8 cellular contexts compared by ENCODE assay signal in genomic region chr20:62065669-62066338, GRCh38. TPM values are rescaled to one million over a fixed set of nuclear protein-coding genes. Genes with fewer than 3 reads are reported as not detected.
DNase-seq lines count a peak whose midpoint lies in the region; ATAC-seq, FAIRE-seq and TF ChIP-seq lines count a peak whose summit lies in the region.

TAF4 (minus strand) TSS chr20:62065881; CDS start chr20:62065810, 71 bp downstream.

- TF ChIP-seq CTCF in A549 (IDR thresholded peaks at IDR 0.05), result no peak
- TF ChIP-seq CTCF in kidney (IDR thresholded peaks at IDR 0.05; ENCODE audit: borderline replicate concordance, extremely low read depth, insufficient read depth), result no peak

- FAIRE-seq in A549 (lab: Jason Lieb, UNC) (no peak), kidney (lab: Jason Lieb, UNC) (no peak)

- H3K4me3 ChIP-seq in A549 (peak within 1 kb of the TSS; percentile 89), kidney (ENCODE audit: low read length in 2 of 2) (peak within 1 kb of the TSS; percentile 54 to 62)

- H3K9me3 ChIP-seq in A549 (peaks cover 8% of the 10 kb centered on the region; the same call in 1 of the 3 replicates), kidney (ENCODE audit: control insufficient read depth in 1 of 2, low read length in 2 of 2) (no peaks in the 10 kb centered on the region)

- DNase-seq in A549 (ENCODE audit: low read depth in 1 of 2, low spot score in 1 of 2) (peak; percentile 72 to 85), NCI-H2196 (lab: John Stamatoyannopoulos, UW; ENCODE audit: unreplicated experiment) (peak; percentile 77), kidney (peak; percentile 92)
- DNase-seq in activated CD4-positive, CD25-positive, alpha-beta regulatory T cell treated with anti-CD3 and anti-CD28 coated beads, Interleukin-2, amount 50 U/mL, for 16 hours (ENCODE audit: low read depth, low spot score), result peak; percentile 63
- peak; percentile 82 for DNase-seq in central memory CD4-positive, alpha-beta T cell
- peak; percentile 79 for DNase-seq in stimulated activated CD4-positive, alpha-beta T cell treated with anti-CD3 and anti-CD28 coated beads, Interleukin-15, amount 100 ng/mL, for 24 hours

- no peak for TF ChIP-seq RAD21 in A549 (conservative IDR thresholded peaks at IDR 0.05 in 1 of 2, IDR thresholded peaks at IDR 0.05 in 1 of 2)

- H3K9ac ChIP-seq in kidney (ENCODE audit: low read length in 2 of 2), result peak within 1 kb of the TSS; percentile 41 to 75

- H3K4me2 ChIP-seq in A549, result peak within 1 kb of the TSS; percentile 97

- no peak for TF ChIP-seq EP300 in A549 (IDR thresholded peaks at IDR 0.05)

- CTCF ChIA-PET in A549 (lab: Yijun Ruan, JAX), result interaction anchor here (2.3 kb wide), 1 partner anchor 56 kb away, joined by 7 read pairs; the partner anchor contains the start of gene LSM14B

- peak; percentile 94 for TF ChIP-seq POLR2A in A549 (IDR thresholded peaks at IDR 0.05; ENCODE audit: low read length)

- intact Hi-C loops in kidney (cut with DNase I), result loop anchor here (10.0 kb wide), 1 partner anchor 69 kb away; no protein-coding TSS in a partner anchor

- peaks cover 20% of the 10 kb centered on the region for H3K4me1 ChIP-seq in A549
- peaks cover 18 to 38% of the 10 kb centered on the region in 2 donors for H3K4me1 ChIP-seq in kidney (ENCODE audit: control insufficient read depth in 1 of 2, insufficient read depth in 1 of 2, low read depth in 1 of 2, low read length in 2 of 2)

- POLR2A ChIA-PET in A549 (lab: Yijun Ruan, JAX), result interaction anchor here (1.0 to 2.0 kb wide), 6 partner anchors 21 to 77 kb away, joined by 3 to 37 read pairs (median 6); partner anchors contain the start of genes LSM14B, PSMA7 and SS18L1

- peak; percentile 70 to 75 for ATAC-seq in A549
- peak; percentile 62 for ATAC-seq in GM18520 (IDR thresholded peaks at IDR 0.05; ENCODE audit: unreplicated experiment)
- ATAC-seq in HG03045 (IDR thresholded peaks at IDR 0.05; ENCODE audit: unreplicated experiment), result peak; percentile 73

- peaks cover 0 to 5% of the 10 kb centered on the region in 2 donors for H3K36me3 ChIP-seq in kidney (ENCODE audit: control insufficient read depth in 1 of 2, insufficient read depth in 2 of 2, low read length in 2 of 2)

- 5% methylated on average over 13 of the region's 117 CpGs for WGBS in A549 (ENCODE audit: missing lambda C conversion rate)

- H3K27ac ChIP-seq in A549, result peak within 1 kb of the TSS; percentile 97 to 99
- H3K27ac ChIP-seq in kidney (ENCODE audit: low read depth in 2 of 2, low read length in 2 of 2), result peak within 1 kb of the TSS; percentile 83 to 86

TF ChIP-seq in A549, 52 proteins besides CTCF, POLR2A, EP300 and RAD21:
- no peak for TF ChIP-seq RCOR1 (IDR thresholded peaks at IDR 0.05; ENCODE audit: low read depth, low read length)
- TF ChIP-seq HEYL (CRISPR knock-in tag; IDR thresholded peaks at IDR 0.05), result no peak
- no peak for TF ChIP-seq MYC (IDR thresholded peaks at IDR 0.05; ENCODE audit: borderline replicate concordance, low read length)
- no peak for TF ChIP-seq HMGXB4 (CRISPR knock-in tag; IDR thresholded peaks at IDR 0.05; ENCODE audit: borderline replicate concordance)
- no peak for TF ChIP-seq POLR2AphosphoS2 (conservative IDR thresholded peaks at IDR 0.05; ENCODE audit: low read length)
- TF ChIP-seq BCL3 (IDR thresholded peaks at IDR 0.05), result peak; percentile 95
- TF ChIP-seq JUN (IDR thresholded peaks at IDR 0.05), result peak in 1 of 2 experiments; percentile 90; a peak in 3 of 5 replicates
- TF ChIP-seq RFX5 (IDR thresholded peaks at IDR 0.05), result no peak

RNA-seq across cellular contexts. Expression of gene TAF4, which starts in this region (rescaled TPM):
- polyA plus RNA-seq in A549 (2011; rRNA removed) (5.7 and 6.1 TPM in 2 replicates), A549 (2017; fragmentation: RNase III; extraction: RNeasy Plus Mini Kit Qiagen cat#74134 plus additional on column Dnase treatment) (11.0 to 14.3 TPM (median 12.5 TPM) in 3 replicates), kidney (ENCODE audit: insufficient read depth, low read depth, low replicate concordance) (3.7 TPM)
- polyA plus RNA-seq in A549 (2012; cell fraction: cytosol; rRNA removed), result 11.0 and 13.3 TPM in 2 replicates
- polyA plus RNA-seq in A549 (2012; cell fraction: nucleus; rRNA removed), result 31.7 and 44.0 TPM in 2 replicates
- 4.0 and 8.7 TPM in 2 replicates for polyA minus RNA-seq in A549 (2011; rRNA and poly(A)+ RNA removed)
- total RNA-seq in kidney, result 18.4 TPM

Comparison
In these comparisons a context has a peak if more than half of its experiments do, and no peak if none do; other contexts are left out.
1. Peak in every context shown above with its lines: DNase-seq, ATAC-seq, H3K4me3 ChIP-seq and H3K27ac ChIP-seq.